In the genomic region with DNA sequence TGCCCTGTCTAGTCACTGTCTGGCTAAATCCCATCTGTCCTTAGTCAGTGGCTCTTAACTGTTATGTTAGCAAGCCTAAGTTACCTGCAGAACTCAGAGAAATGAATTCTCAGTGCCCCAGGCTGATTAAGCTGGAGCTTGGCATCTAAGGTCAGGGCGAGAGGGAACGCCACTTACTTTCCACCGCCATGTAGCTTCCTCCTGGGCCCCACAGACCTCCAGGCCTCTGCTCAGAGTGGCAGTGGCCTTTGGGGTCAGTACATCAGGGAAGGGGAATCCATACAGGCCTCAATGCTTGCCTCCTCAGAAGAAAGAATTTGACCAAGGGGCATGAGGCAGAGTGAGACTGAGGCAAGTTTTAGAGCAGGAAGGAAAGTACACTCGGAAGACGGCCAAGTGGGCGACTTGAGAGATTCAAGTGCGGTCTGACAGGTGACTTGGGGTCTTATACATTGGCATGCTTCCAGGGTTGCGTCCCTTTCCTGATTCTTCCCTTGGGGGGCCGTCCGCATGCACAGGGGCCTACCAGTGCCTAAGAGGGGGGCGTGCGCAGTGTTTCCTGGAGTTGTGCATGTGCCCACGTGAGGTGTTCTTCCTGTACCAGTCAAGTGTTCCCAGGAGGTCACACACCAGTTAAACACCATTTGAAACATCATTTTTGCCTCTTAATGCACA, we compare ENCODE assay signal across 25 cellular contexts.
A peak's percentile ranks its signal among the peaks of the same experiment; 100 is the strongest.
DNase-seq lines count a peak whose midpoint lies in the region; ATAC-seq lines count a peak whose summit lies in the region.
"Had no signal": no experiment of that assay in that cellular context is flagged by ENCODE, and none has a peak within 500 bp of the region (broad histone marks: within the 10 kb centered on the region; RNA-seq: fewer than 3 reads in every experiment).

No MANE protein-coding gene starts in this region.

- peak overlapping the region; percentile 35 to 81 for H3K27ac Mint-ChIP-seq in activated naive CD4-positive, alpha-beta T cell treated with anti-CD3 and anti-CD28 coated beads, Interleukin-2, amount 50 U/mL, for 72 hours
- H3K27ac Mint-ChIP-seq in activated naive CD4-positive, alpha-beta T cell treated with anti-CD3 and anti-CD28 coated beads for 36 hours, result no peak overlapping the region
- H3K27ac Mint-ChIP-seq in IgD-negative memory B cell, result peak overlapping the region; percentile 35 to 89 (median 86)
- H3K27ac Mint-ChIP-seq in effector memory CD8-positive, alpha-beta T cell, result peak overlapping the region; percentile 52 to 89
- peak overlapping the region; percentile 14 to 85 for H3K27ac Mint-ChIP-seq in stimulated activated naive CD8-positive, alpha-beta T cell treated with anti-CD3 and anti-CD28 coated beads, Interleukin-15, amount 100 ng/mL, for 72 hours
- H3K27ac Mint-ChIP-seq: activated naive CD8-positive, alpha-beta T cell treated with anti-CD3 and anti-CD28 coated beads, Interleukin-2, amount 10 ng/mL, durations not matched to agents 7 days and 5 days had no signal

- intact Hi-C loops in activated naive CD4-positive, alpha-beta T cell treated with anti-CD3 and anti-CD28 coated beads for 36 hours (cut with micrococcal nuclease), result no loop called here

- no peak for ATAC-seq in activated naive CD4-positive, alpha-beta T cell treated with anti-CD3 and anti-CD28 coated beads, Interleukin-2, amount 50 U/mL, for 72 hours
- ATAC-seq in effector memory CD8-positive, alpha-beta T cell (replicated peaks), result no peak
- ATAC-seq in stimulated activated naive CD8-positive, alpha-beta T cell treated with anti-CD3 and anti-CD28 coated beads, Interleukin-15, amount 100 ng/mL, for 72 hours, result no peak
- no peak for ATAC-seq in HG03159 (IDR thresholded peaks at IDR 0.05; ENCODE audit: unreplicated experiment)
- ATAC-seq in GM21619 (IDR thresholded peaks at IDR 0.05; ENCODE audit: unreplicated experiment), result no peak
- ATAC-seq: esophagus mucosa, foreskin keratinocyte, left cardiac atrium had no signal

- H3K4me3 Mint-ChIP-seq in activated naive CD4-positive, alpha-beta T cell treated with anti-CD3 and anti-CD28 coated beads for 36 hours, result no peak overlapping the region
- peak overlapping the region in 1 of 4 donors; percentile 40 for H3K4me3 Mint-ChIP-seq in IgD-negative memory B cell
- H3K4me3 Mint-ChIP-seq in effector memory CD8-positive, alpha-beta T cell, result no peak overlapping the region
- H3K4me3 Mint-ChIP-seq in stimulated activated naive CD8-positive, alpha-beta T cell treated with anti-CD3 and anti-CD28 coated beads, Interleukin-15, amount 100 ng/mL, for 72 hours, result no peak overlapping the region
- H3K4me3 Mint-ChIP-seq: activated naive CD8-positive, alpha-beta T cell treated with anti-CD3 and anti-CD28 coated beads, Interleukin-2, amount 10 ng/mL, durations not matched to agents 7 days and 5 days had no signal

- peaks cover 12% of the 10 kb centered on the region for H3K4me1 Mint-ChIP-seq in activated naive CD4-positive, alpha-beta T cell treated with anti-CD3 and anti-CD28 coated beads for 36 hours (ENCODE audit: low read depth)
- peaks cover 0 to 3% (median 2%) of the 10 kb centered on the region in 3 donors for H3K4me1 Mint-ChIP-seq in IgD-negative memory B cell
- H3K4me1 Mint-ChIP-seq in effector memory CD8-positive, alpha-beta T cell (ENCODE audit: low read depth in 2 of 2), result peaks cover 13 to 18% of the 10 kb centered on the region in 2 donors
- peaks cover 28% of the 10 kb centered on the region for H3K4me1 Mint-ChIP-seq in stimulated activated naive CD8-positive, alpha-beta T cell treated with anti-CD3 and anti-CD28 coated beads, Interleukin-15, amount 100 ng/mL, for 72 hours

- CTCF ChIA-PET in activated naive CD4-positive, alpha-beta T cell treated with anti-CD3 and anti-CD28 coated beads for 36 hours (lab: Charles Lee), result interaction anchor here (0.8 kb wide), 1 partner anchor 164 kb away, joined by 4 read pairs; no protein-coding TSS in a partner anchor

- H3K27me3 Mint-ChIP-seq in activated naive CD4-positive, alpha-beta T cell treated with anti-CD3 and anti-CD28 coated beads for 36 hours (ENCODE audit: low read depth), result no peaks in the 10 kb centered on the region
- no peaks in the 10 kb centered on the region for H3K27me3 Mint-ChIP-seq in IgD-negative memory B cell
- H3K27me3 Mint-ChIP-seq in effector memory CD8-positive, alpha-beta T cell, result no peaks in the 10 kb centered on the region
- no peaks in the 10 kb centered on the region for H3K27me3 Mint-ChIP-seq in stimulated activated naive CD8-positive, alpha-beta T cell treated with anti-CD3 and anti-CD28 coated beads, Interleukin-15, amount 100 ng/mL, for 72 hours
- H3K27me3 Mint-ChIP-seq: activated naive CD8-positive, alpha-beta T cell treated with anti-CD3 and anti-CD28 coated beads, Interleukin-2, amount 10 ng/mL, durations not matched to agents 7 days and 5 days had no signal

- H3K9me3 Mint-ChIP-seq in activated naive CD4-positive, alpha-beta T cell treated with anti-CD3 and anti-CD28 coated beads, Interleukin-2, amount 50 U/mL, for 72 hours, result no peaks in the 10 kb centered on the region
- H3K9me3 Mint-ChIP-seq in activated naive CD4-positive, alpha-beta T cell treated with anti-CD3 and anti-CD28 coated beads for 36 hours, result no peaks in the 10 kb centered on the region
- no peaks in the 10 kb centered on the region for H3K9me3 Mint-ChIP-seq in IgD-negative memory B cell
- no peaks in the 10 kb centered on the region for H3K9me3 Mint-ChIP-seq in effector memory CD8-positive, alpha-beta T cell
- no peaks in the 10 kb centered on the region for H3K9me3 Mint-ChIP-seq in stimulated activated naive CD8-positive, alpha-beta T cell treated with anti-CD3 and anti-CD28 coated beads, Interleukin-15, amount 100 ng/mL, for 72 hours
- H3K9me3 Mint-ChIP-seq: activated naive CD8-positive, alpha-beta T cell treated with anti-CD3 and anti-CD28 coated beads, Interleukin-2, amount 10 ng/mL, durations not matched to agents 7 days and 5 days had no signal

- DNase-seq in activated naive CD4-positive, alpha-beta T cell treated with anti-CD3 and anti-CD28 coated beads, Interleukin-2, amount 50 U/mL, for 72 hours (ENCODE audit: low spot score in 2 of 2), result no peak
- no peak for DNase-seq in activated naive CD4-positive, alpha-beta T cell treated with anti-CD3 and anti-CD28 coated beads for 36 hours
- DNase-seq in effector memory CD8-positive, alpha-beta T cell, result no peak
- DNase-seq in stimulated activated naive CD8-positive, alpha-beta T cell treated with anti-CD3 and anti-CD28 coated beads, Interleukin-15, amount 100 ng/mL, for 72 hours, result no peak
- DNase-seq in MV-4-11 (lab: John Stamatoyannopoulos, UW), result no peak
- DNase-seq: activated CD4-positive, alpha-beta T cell treated with anti-CD3 and anti-CD28 coated beads for 4 hours; activated naive CD8-positive, alpha-beta T cell treated with anti-CD3 and anti-CD28 coated beads, Interleukin-2, amount 10 ng/mL, durations not matched to agents 7 days and 5 days; DMS 273 treated with DMSO at 0.1 percent for 48 hours; effector CD8-positive, alpha-beta T cell; foreskin keratinocyte; HCEC 1CT; IMR-90; left cardiac atrium; NCI-H1417; NCI-H2081; NCI-H345; NCI-H774; RPMI8226; small intestine; stimulated activated CD4-positive, alpha-beta T cell treated with anti-CD3 and anti-CD28 coated beads, Interleukin-1b, Interleukin-23, amount 100 ng/mL, for 48 hours; uterus had no signal

- peaks cover 0 to 15% of the 10 kb centered on the region in 2 donors for H3K36me3 Mint-ChIP-seq in activated naive CD4-positive, alpha-beta T cell treated with anti-CD3 and anti-CD28 coated beads, Interleukin-2, amount 50 U/mL, for 72 hours
- peaks cover 21% of the 10 kb centered on the region for H3K36me3 Mint-ChIP-seq in activated naive CD4-positive, alpha-beta T cell treated with anti-CD3 and anti-CD28 coated beads for 36 hours (ENCODE audit: low read depth)
- H3K36me3 Mint-ChIP-seq in IgD-negative memory B cell, result peaks cover 2% of the 10 kb centered on the region
- peaks cover 24% of the 10 kb centered on the region for H3K36me3 Mint-ChIP-seq in effector memory CD8-positive, alpha-beta T cell (ENCODE audit: insufficient read depth)
